1 cellular context compared by ENCODE assay signal in genomic region chr11:118929496-118930151, GRCh38.
TF ChIP-seq lines count a peak whose summit lies in the region.

No MANE protein-coding gene starts in this region.

TF ChIP-seq in IMR-90, 13 proteins besides CTCF, POLR2A, EP300 and RAD21:
- TF ChIP-seq BHLHE40 (IDR thresholded peaks at IDR 0.05; ENCODE audit: low read depth, low read length) (no peak), MAZ (IDR thresholded peaks at IDR 0.05; ENCODE audit: borderline replicate concordance, low read depth, low read length) (peak; percentile 61; the same call in 1 of the 2 replicates)
